In genomic region chr14:64293976-64294671, GRCh38 we compare ENCODE assay signal across 8 cellular contexts. TPM values are rescaled to one million over a fixed set of nuclear protein-coding genes. Genes with fewer than 3 reads are reported as not detected.
A peak's percentile ranks its signal among the peaks of the same experiment; 100 is the strongest.
DNase-seq lines count a peak whose midpoint lies in the region; ATAC-seq, FAIRE-seq and TF ChIP-seq lines count a peak whose summit lies in the region.

ESR2 (minus strand) TSS chr14:64294371; CDS start chr14:64282985, 11,386 bp downstream.

- peak within 1 kb of the TSS; percentile 75 for H2AFZ ChIP-seq in K562 (ENCODE audit: low read depth, low read length)

- intact Hi-C loops in Panc1 (cut with micrococcal nuclease; ENCODE audit: unreplicated experiment) (loop anchor here (2.0 to 5.0 kb wide), 2 partner anchors 157 to 493 kb away; no protein-coding TSS in a partner anchor), K562 (cut with micrococcal nuclease) (loop anchor here (2.0 to 5.0 kb wide), 4 partner anchors 72 to 497 kb away; no protein-coding TSS in a partner anchor)

- H3K4me1 ChIP-seq in Panc1 (ENCODE audit: control insufficient read depth, insufficient read depth, low read length) (no peaks in the 10 kb centered on the region; the same call in 1 of the 2 replicates), K562 (replicated peaks in 1 of 2; ENCODE audit: control insufficient read depth in 2 of 2, insufficient read depth in 2 of 2, low read length in 2 of 2) (peaks cover 0 to 12% of the 10 kb centered on the region in 2 experiments; a peak in 2 of 5 replicates)

- peaks cover 16% of the 10 kb centered on the region for H3K27me3 ChIP-seq in AG04450 (ENCODE audit: control insufficient read depth, insufficient read depth, low read length)
- peaks cover 11% of the 10 kb centered on the region for H3K27me3 ChIP-seq in Panc1 (ENCODE audit: control insufficient read depth, insufficient read depth, low read length)
- H3K27me3 ChIP-seq in K562 (ENCODE audit: control insufficient read depth in 2 of 2, insufficient read depth in 2 of 2, low read length in 2 of 2), result no peaks in the 10 kb centered on the region

- no peak for TF ChIP-seq POLR2A in K562 (conservative IDR thresholded peaks at IDR 0.05)

- in situ Hi-C loops in Panc1 (cut with HindIII; ENCODE audit: low pct_unique_long_range_greater_than_20kb, low sequenced_read_pairs) (no loop called here), K562 (cut with MboI) (loop anchor here (10.0 kb wide), 1 partner anchor 129 kb away; no protein-coding TSS in a partner anchor)

- H3K36me3 ChIP-seq in Panc1 (ENCODE audit: control insufficient read depth, insufficient read depth, low read length) (no peaks in the 10 kb centered on the region), K562 (ENCODE audit: control insufficient read depth, insufficient read depth, low read length) (no peaks in the 10 kb centered on the region)

- TF ChIP-seq RAD21 in K562 (CRISPR knock-in tag; conservative IDR thresholded peaks at IDR 0.05 in 1 of 2, IDR thresholded peaks at IDR 0.05 in 1 of 2), result 0 out of 4 replicates have a peak, but pooled peaks of 1 of the 2 experiments have one; percentile 6

- no peaks in the 10 kb centered on the region for H4K20me1 ChIP-seq in K562 (replicated peaks; ENCODE audit: control insufficient read depth, insufficient read depth, low read length)

- TF ChIP-seq CTCF in AG04450 (IDR thresholded peaks at IDR 0.05; ENCODE audit: low read depth, low read length), result peak; percentile 58
- no peak for TF ChIP-seq CTCF in Panc1 (IDR thresholded peaks at IDR 0.05)
- TF ChIP-seq CTCF in K562 (IDR thresholded peaks at IDR 0.05 in 2 of 3, conservative IDR thresholded peaks at IDR 0.05 in 1 of 3; ENCODE audit: insufficient read depth in 2 of 3, low read depth in 1 of 3, low read length in 3 of 3), result no peak

- DNase-seq in AG04450 (ENCODE audit: low read depth, low spot score) (no peak), Panc1 (ENCODE audit: low read depth, low spot score) (no peak), K562 (ENCODE audit: extremely low read depth in 1 of 4, low spot score in 3 of 4) (peak; percentile 8 to 50 (median 16)), iris pigment epithelial cell (ENCODE audit: low read depth) (peak; percentile 56), HT-29 (ENCODE audit: low spot score) (no peak)
- peak; percentile 24 for DNase-seq in stimulated activated CD4-positive, alpha-beta T cell treated with anti-CD3 and anti-CD28 coated beads, Interleukin-4, amount 100 ng/mL, for 1 hour

- 0 out of 3 replicates have a peak, but pooled peaks cover 3% of the 10 kb centered on the region for H3K79me2 ChIP-seq in K562 (ENCODE audit: control insufficient read depth, insufficient read depth, low read length)

- peak; percentile 23 for ATAC-seq in GM18519 (IDR thresholded peaks at IDR 0.05; ENCODE audit: low FRiP score, unreplicated experiment)
- peak; percentile 23 for ATAC-seq in HG02970 (IDR thresholded peaks at IDR 0.05; ENCODE audit: low FRiP score, unreplicated experiment)
- peak; percentile 65 for ATAC-seq in Panc1
- ATAC-seq in K562, result peak; percentile 78

- WGBS in K562 (ENCODE audit: insufficient coverage, low coverage, missing lambda C conversion rate), result 45% methylated on average over 14 of the region's 49 CpGs

- POLR2A ChIA-PET in AG04450 (lab: Yijun Ruan, JAX), result no interaction called here
- POLR2A ChIA-PET in Panc1 (lab: Charles Lee), result no interaction called here
- POLR2A ChIA-PET in K562 (lab: Yijun Ruan, JAX), result no interaction called here

- peak within 1 kb of the TSS; percentile 76 for H3K4me2 ChIP-seq in K562 (ENCODE audit: insufficient read depth, low read length)

- no peak for FAIRE-seq in K562 (lab: Jason Lieb, UNC)

- H3K9me3 ChIP-seq in AG04450 (ENCODE audit: control insufficient read depth, insufficient read depth, low read length) (no peaks in the 10 kb centered on the region; the same call in 1 of the 2 replicates), Panc1 (ENCODE audit: control insufficient read depth, insufficient read depth, low read depth, low read length) (no peaks in the 10 kb centered on the region), K562 (replicated peaks; ENCODE audit: control insufficient read depth, insufficient read depth, low read depth, low read length) (no peaks in the 10 kb centered on the region)

- no TSS peak for BruUV-seq in Panc1 (replicated peaks; lab: Mats Ljungman, UMichigan)
- no TSS peak for BruUV-seq in K562 (replicated peaks; lab: Mats Ljungman, UMichigan)

- TF ChIP-seq EP300 in K562 (IDR thresholded peaks at IDR 0.05; ENCODE audit: low read length), result no peak

- H3K9ac ChIP-seq in K562 (ENCODE audit: insufficient read depth in 1 of 2, low read depth in 2 of 2, low read length in 2 of 2), result peak within 1 kb of the TSS; percentile 45 to 84; a peak in 3 of 4 replicates

- CTCF ChIA-PET in AG04450 (lab: Charles Lee), result interaction anchor here (0.6 to 3.9 kb wide), 23 partner anchors 8 to 495 kb away, joined by 3 to 57 read pairs (median 5); no protein-coding TSS in a partner anchor
- CTCF ChIA-PET in Panc1 (lab: Charles Lee), result interaction anchor here (1.6 kb wide), 1 partner anchor 494 kb away, joined by 5 read pairs; no protein-coding TSS in a partner anchor
- CTCF ChIA-PET in K562 (lab: Yijun Ruan, JAX; ENCODE audit: low intra/inter-chr PET ratio), result interaction anchor here (0.8 kb wide), 2 partner anchors 131 to 134 kb away, joined by 3 read pairs; no protein-coding TSS in a partner anchor

- H3K4me3 ChIP-seq in AG04450 (ENCODE audit: low read depth, low read length), result peak within 1 kb of the TSS; percentile 55
- peak within 1 kb of the TSS; percentile 38 to 44 for H3K4me3 ChIP-seq in Panc1 (ENCODE audit: low read depth in 2 of 2, low read length in 2 of 2)
- H3K4me3 ChIP-seq in K562, result peak within 1 kb of the TSS; percentile 41

- no peaks in the 10 kb centered on the region for H3K9me1 ChIP-seq in K562 (ENCODE audit: control insufficient read depth, insufficient read depth, low read length)

- no peak within 1 kb of the TSS for H3K27ac ChIP-seq in AG04450 (ENCODE audit: low read depth, low read length)
- no peak within 1 kb of the TSS for H3K27ac ChIP-seq in Panc1 (ENCODE audit: low read length)
- peak within 1 kb of the TSS; percentile 35; the same call in 1 of the 3 replicates for H3K27ac ChIP-seq in K562 (ENCODE audit: extremely low read depth, low read depth, low read length)

TF ChIP-seq in K562, 482 proteins besides CTCF, POLR2A, EP300 and RAD21 (continues in another document):
- no peak for TF ChIP-seq YY1 (IDR thresholded peaks at IDR 0.05; ENCODE audit: borderline replicate concordance in 1 of 3, control insufficient read depth in 1 of 3, extremely low read depth in 1 of 3, insufficient read depth in 3 of 3, insufficient read length in 1 of 3, insufficient replicate concordance in 2 of 3, low read depth in 1 of 3, low read length in 2 of 3)
- TF ChIP-seq USF2 (CRISPR knock-in tag; IDR thresholded peaks at IDR 0.05), result peak; percentile 58
- TF ChIP-seq CXXC5 (CRISPR knock-in tag; IDR thresholded peaks at IDR 0.05), result 0 out of 2 replicates have a peak, but pooled peaks have one; percentile 14
- no peak for TF ChIP-seq HIVEP1 (CRISPR knock-in tag; IDR thresholded peaks at IDR 0.05)
- TF ChIP-seq MXD1 (CRISPR knock-in tag; IDR thresholded peaks at IDR 0.05; ENCODE audit: borderline replicate concordance, poor library complexity, severe bottlenecking), result no peak
- TF ChIP-seq ELF2 (CRISPR knock-in tag; IDR thresholded peaks at IDR 0.05), result no peak
- TF ChIP-seq RBFOX2 (IDR thresholded peaks at IDR 0.05; ENCODE audit: low read depth, low read length), result peak; percentile 64
- no peak for TF ChIP-seq ELF4 (CRISPR knock-in tag; IDR thresholded peaks at IDR 0.05)
- TF ChIP-seq EWSR1 (IDR thresholded peaks at IDR 0.05; ENCODE audit: borderline replicate concordance, low read depth, partially characterized antibody), result no peak
- TF ChIP-seq SMAD3 (CRISPR knock-in tag; conservative IDR thresholded peaks at IDR 0.05), result no peak
- TF ChIP-seq POLR2G (IDR thresholded peaks at IDR 0.05; ENCODE audit: low read depth, low read length), result peak; percentile 61
- peak; percentile 46; the same call in 1 of the 2 replicates for TF ChIP-seq RAD51 (IDR thresholded peaks at IDR 0.05; ENCODE audit: borderline replicate concordance, low read depth)
- no peak for TF ChIP-seq HLTF (IDR thresholded peaks at IDR 0.05)

RNA-seq across cellular contexts. Expression of gene ESR2, which starts in this region (rescaled TPM):
- 0.04 and 0.06 TPM in 2 replicates for polyA plus RNA-seq in AG04450 (2011; rRNA removed)
- 0.17 and 1.1 TPM in 2 replicates for polyA minus RNA-seq in AG04450 (2011; rRNA and poly(A)+ RNA removed)
- total RNA-seq in Panc1 (2021; ENCODE audit: unreplicated experiment), result not detected
- polyA plus RNA-seq in Panc1 (2012; ENCODE audit: insufficient read length), result 0.06 TPM
- total RNA-seq in K562 (2011; cell fraction: chromatin; rRNA removed; ENCODE audit: low replicate concordance), result 3.5 and 6.1 TPM in 2 replicates
- total RNA-seq in K562 (2011; cell fraction: nucleolus; rRNA removed), result 2.0 and 2.6 TPM in 2 replicates
- total RNA-seq in K562 (2011; cell fraction: nucleoplasm; rRNA removed), result 3.3 and 3.4 TPM in 2 replicates
- 2.0 and 2.1 TPM in 2 replicates for total RNA-seq in K562 (2014; rRNA removed)
- 2.6 and 2.7 TPM in 2 replicates for total RNA-seq in K562 (2014; rRNA removed; fragmentation: Illumina TruSeq; extraction: Trizol)
- total RNA-seq in K562 (2015; rRNA removed; fragmentation: Illumina TruSeq; extraction: Trizol), result 2.0 and 2.1 TPM in 2 replicates
- total RNA-seq in K562 (2021), result 3.0 and 3.6 TPM in 2 replicates
- polyA plus RNA-seq in K562 (2011; rRNA removed), result 0.16 and 0.36 TPM in 2 replicates
- polyA plus RNA-seq in K562 (2011; cell fraction: cytosol; rRNA removed), result 0.19 and 0.28 TPM in 2 replicates
- polyA plus RNA-seq in K562 (2011; cell fraction: nucleus; rRNA removed), result 0.22 and 0.68 TPM in 2 replicates
- polyA plus RNA-seq in K562 (2012), result 2.2 and 4.9 TPM in 2 replicates
- polyA plus RNA-seq in K562 (2014; fragmentation: Illumina TruSeq; extraction: Trizol), result 1.9 and 2.0 TPM in 2 replicates
- under 1 TPM; 0.07 to 0.15 TPM for polyA plus RNA-seq in K562 (2014; fragmentation: Nextera tagmentation; extraction: Ambion mirVana)
- polyA plus RNA-seq in K562 (2014; rRNA removed), result 2.8 and 3.8 TPM in 2 replicates
- polyA minus RNA-seq in K562 (2011; rRNA and poly(A)+ RNA removed), result 0.51 and 0.70 TPM in 2 replicates
- polyA minus RNA-seq in K562 (2011; cell fraction: cytosol; rRNA and poly(A)+ RNA removed), result 1.3 TPM in 1 of 2 replicates, not detected in the other
- polyA minus RNA-seq in K562 (2011; cell fraction: nucleus; rRNA and poly(A)+ RNA removed), result 0.40 and 0.56 TPM in 2 replicates
- 0.03 TPM in 1 of 2 replicates, not detected in the other for total RNA-seq in HT-29 (2014; rRNA removed; shearing (Covaris generic))

Comparison
In these comparisons a context has a peak if more than half of its experiments do, and no peak if none do; other contexts are left out.
1. Peak in ATAC-seq and H3K4me3 ChIP-seq in Panc1; RNA of the gene not detected or under 1 TPM.
2. DNase-seq: peak in K562 (4 of 4), iris pigment epithelial cell (single experiment) and stimulated activated CD4-positive, alpha-beta T cell treated with anti-CD3 and anti-CD28 coated beads, Interleukin-4, amount 100 ng/mL, for 1 hour (single experiment); none in AG04450 (single experiment), Panc1 (single experiment) and HT-29 (single experiment).
3. ATAC-seq: peak in every context shown above with its lines; median percentile 78 in K562; 65 in Panc1; 23 in GM18519; 23 in HG02970.
4. Peak in every context shown above with its lines, with median percentiles within 50 percentile points of each other: H3K4me3 ChIP-seq.